In the genomic region with DNA sequence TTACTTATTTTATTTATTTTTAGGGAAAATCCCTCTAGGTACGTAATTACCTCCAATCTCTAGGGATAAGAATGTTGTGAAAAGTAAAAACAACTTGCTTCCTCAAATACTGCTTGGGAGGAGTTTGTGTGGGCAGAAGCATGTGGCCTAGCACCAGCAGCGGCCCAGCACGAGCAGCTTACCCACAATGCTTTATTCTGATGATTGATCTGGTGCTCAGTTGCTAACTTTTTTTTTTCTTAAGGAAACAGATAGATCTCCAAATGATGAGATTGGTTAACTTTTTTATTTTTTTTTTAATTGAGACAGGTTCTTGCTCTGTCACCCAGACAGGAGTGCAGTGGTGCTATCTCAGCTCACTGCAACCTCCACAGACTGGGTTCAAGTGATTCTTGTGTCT, we compare ENCODE assay signal across 1 cellular context.
TF ChIP-seq lines count a peak whose summit lies in the region.

No MANE protein-coding gene starts in this region.

TF ChIP-seq in K562, 482 proteins besides CTCF, POLR2A, EP300 and RAD21:
- TF ChIP-seq ZNF76 (CRISPR knock-in tag; IDR thresholded peaks at IDR 0.05; ENCODE audit: borderline replicate concordance) = no peak
- TF ChIP-seq RBM22 (IDR thresholded peaks at IDR 0.05; ENCODE audit: low read depth, low read length, poor library complexity, severe bottlenecking) = no peak
- TF ChIP-seq, protein P1, sequence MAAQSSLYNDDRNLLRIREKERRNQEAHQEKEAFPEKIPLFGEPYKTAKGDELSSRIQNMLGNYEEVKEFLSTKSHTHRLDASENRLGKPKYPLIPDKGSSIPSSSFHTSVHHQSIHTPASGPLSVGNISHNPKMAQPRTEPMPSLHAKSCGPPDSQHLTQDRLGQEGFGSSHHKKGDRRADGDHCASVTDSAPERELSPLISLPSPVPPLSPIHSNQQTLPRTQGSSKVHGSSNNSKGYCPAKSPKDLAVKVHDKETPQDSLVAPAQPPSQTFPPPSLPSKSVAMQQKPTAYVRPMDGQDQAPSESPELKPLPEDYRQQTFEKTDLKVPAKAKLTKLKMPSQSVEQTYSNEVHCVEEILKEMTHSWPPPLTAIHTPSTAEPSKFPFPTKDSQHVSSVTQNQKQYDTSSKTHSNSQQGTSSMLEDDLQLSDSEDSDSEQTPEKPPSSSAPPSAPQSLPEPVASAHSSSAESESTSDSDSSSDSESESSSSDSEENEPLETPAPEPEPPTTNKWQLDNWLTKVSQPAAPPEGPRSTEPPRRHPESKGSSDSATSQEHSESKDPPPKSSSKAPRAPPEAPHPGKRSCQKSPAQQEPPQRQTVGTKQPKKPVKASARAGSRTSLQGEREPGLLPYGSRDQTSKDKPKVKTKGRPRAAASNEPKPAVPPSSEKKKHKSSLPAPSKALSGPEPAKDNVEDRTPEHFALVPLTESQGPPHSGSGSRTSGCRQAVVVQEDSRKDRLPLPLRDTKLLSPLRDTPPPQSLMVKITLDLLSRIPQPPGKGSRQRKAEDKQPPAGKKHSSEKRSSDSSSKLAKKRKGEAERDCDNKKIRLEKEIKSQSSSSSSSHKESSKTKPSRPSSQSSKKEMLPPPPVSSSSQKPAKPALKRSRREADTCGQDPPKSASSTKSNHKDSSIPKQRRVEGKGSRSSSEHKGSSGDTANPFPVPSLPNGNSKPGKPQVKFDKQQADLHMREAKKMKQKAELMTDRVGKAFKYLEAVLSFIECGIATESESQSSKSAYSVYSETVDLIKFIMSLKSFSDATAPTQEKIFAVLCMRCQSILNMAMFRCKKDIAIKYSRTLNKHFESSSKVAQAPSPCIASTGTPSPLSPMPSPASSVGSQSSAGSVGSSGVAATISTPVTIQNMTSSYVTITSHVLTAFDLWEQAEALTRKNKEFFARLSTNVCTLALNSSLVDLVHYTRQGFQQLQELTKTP (IDR thresholded peaks at IDR 0.05; ENCODE audit: low read depth in 1 of 2, partially characterized antibody in 2 of 2) = no peak
- TF ChIP-seq XRCC4 (IDR thresholded peaks at IDR 0.05; ENCODE audit: extremely low read depth, insufficient read depth, insufficient read length) = no peak
- TF ChIP-seq SUPT5H (IDR thresholded peaks at IDR 0.05) = no peak
- no peak for TF ChIP-seq U2AF2 (optimal IDR thresholded peaks at IDR 0.05; ENCODE audit: low read depth, low read length)
- TF ChIP-seq HLTF (IDR thresholded peaks at IDR 0.05) = no peak
- TF ChIP-seq BHLHE40 (IDR thresholded peaks at IDR 0.05; ENCODE audit: low read length) = peak; percentile 51
- no peak for TF ChIP-seq HDAC2 (IDR thresholded peaks at IDR 0.05)
- no peak for TF ChIP-seq PHB (CRISPR knock-in tag; IDR thresholded peaks at IDR 0.05)
- TF ChIP-seq RUNX1 (IDR thresholded peaks at IDR 0.05; ENCODE audit: low read depth) = no peak
- peak; percentile 37 for TF ChIP-seq MEIS2 (IDR thresholded peaks at IDR 0.05; ENCODE audit: partially characterized antibody)
- no peak for TF ChIP-seq GATAD2B (IDR thresholded peaks at IDR 0.05; ENCODE audit: borderline replicate concordance)
- TF ChIP-seq ZNF699 (CRISPR knock-in tag; IDR thresholded peaks at IDR 0.05; ENCODE audit: insufficient replicate concordance) = no peak
- TF ChIP-seq, protein P2, sequence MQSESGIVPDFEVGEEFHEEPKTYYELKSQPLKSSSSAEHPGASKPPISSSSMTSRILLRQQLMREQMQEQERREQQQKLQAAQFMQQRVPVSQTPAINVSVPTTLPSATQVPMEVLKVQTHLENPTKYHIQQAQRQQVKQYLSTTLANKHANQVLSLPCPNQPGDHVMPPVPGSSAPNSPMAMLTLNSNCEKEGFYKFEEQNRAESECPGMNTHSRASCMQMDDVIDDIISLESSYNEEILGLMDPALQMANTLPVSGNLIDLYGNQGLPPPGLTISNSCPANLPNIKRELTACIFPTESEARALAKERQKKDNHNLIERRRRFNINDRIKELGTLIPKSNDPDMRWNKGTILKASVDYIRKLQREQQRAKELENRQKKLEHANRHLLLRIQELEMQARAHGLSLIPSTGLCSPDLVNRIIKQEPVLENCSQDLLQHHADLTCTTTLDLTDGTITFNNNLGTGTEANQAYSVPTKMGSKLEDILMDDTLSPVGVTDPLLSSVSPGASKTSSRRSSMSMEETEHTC (IDR thresholded peaks at IDR 0.05) = no peak
- TF ChIP-seq SMARCA5 (IDR thresholded peaks at IDR 0.05) = no peak
- TF ChIP-seq TRIM24 (IDR thresholded peaks at IDR 0.05) = no peak
- peak; percentile 35; the same call in 1 of the 2 replicates for TF ChIP-seq L3MBTL2 (IDR thresholded peaks at IDR 0.05)
- no peak for TF ChIP-seq CHD1 (IDR thresholded peaks at IDR 0.05; ENCODE audit: low read length)
- no peak for TF ChIP-seq ZNF75A (CRISPR knock-in tag; IDR thresholded peaks at IDR 0.05)
- TF ChIP-seq TCF3 (CRISPR knock-in tag; IDR thresholded peaks at IDR 0.05) = no peak
- TF ChIP-seq E2F3 (CRISPR knock-in tag; IDR thresholded peaks at IDR 0.05) = no peak
- TF ChIP-seq ZFP1 (CRISPR knock-in tag; IDR thresholded peaks at IDR 0.05) = no peak
- TF ChIP-seq ZFX (CRISPR knock-in tag; IDR thresholded peaks at IDR 0.05) = no peak
- TF ChIP-seq, protein P3, sequence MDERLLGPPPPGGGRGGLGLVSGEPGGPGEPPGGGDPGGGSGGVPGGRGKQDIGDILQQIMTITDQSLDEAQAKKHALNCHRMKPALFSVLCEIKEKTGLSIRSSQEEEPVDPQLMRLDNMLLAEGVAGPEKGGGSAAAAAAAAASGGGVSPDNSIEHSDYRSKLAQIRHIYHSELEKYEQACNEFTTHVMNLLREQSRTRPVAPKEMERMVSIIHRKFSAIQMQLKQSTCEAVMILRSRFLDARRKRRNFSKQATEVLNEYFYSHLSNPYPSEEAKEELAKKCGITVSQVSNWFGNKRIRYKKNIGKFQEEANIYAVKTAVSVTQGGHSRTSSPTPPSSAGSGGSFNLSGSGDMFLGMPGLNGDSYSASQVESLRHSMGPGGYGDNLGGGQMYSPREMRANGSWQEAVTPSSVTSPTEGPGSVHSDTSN (CRISPR knock-in tag; IDR thresholded peaks at IDR 0.05; ENCODE audit: low read depth) = no peak
- TF ChIP-seq, protein P3 (tag; conservative IDR thresholded peaks at IDR 0.05; ENCODE audit: low read depth) = peak; percentile 78
- TF ChIP-seq, protein P4, sequence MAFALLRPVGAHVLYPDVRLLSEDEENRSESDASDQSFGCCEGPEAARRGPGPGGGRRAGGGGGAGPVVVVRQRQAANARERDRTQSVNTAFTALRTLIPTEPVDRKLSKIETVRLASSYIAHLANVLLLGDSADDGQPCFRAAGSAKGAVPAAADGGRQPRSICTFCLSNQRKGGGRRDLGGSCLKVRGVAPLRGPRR (CRISPR knock-in tag; IDR thresholded peaks at IDR 0.05) = no peak
